Comparison of ENCODE assay signal across 1 cellular context in genomic region chr6:33000053-33000452, GRCh38.
A peak's percentile ranks its signal among the peaks of the same experiment; 100 is the strongest.
TF ChIP-seq lines count a peak whose summit lies in the region.

No MANE protein-coding gene starts in this region.

TF ChIP-seq in GM12878, 131 proteins besides CTCF, POLR2A, EP300 and RAD21 (continued from another document):
- TF ChIP-seq, protein P1, sequence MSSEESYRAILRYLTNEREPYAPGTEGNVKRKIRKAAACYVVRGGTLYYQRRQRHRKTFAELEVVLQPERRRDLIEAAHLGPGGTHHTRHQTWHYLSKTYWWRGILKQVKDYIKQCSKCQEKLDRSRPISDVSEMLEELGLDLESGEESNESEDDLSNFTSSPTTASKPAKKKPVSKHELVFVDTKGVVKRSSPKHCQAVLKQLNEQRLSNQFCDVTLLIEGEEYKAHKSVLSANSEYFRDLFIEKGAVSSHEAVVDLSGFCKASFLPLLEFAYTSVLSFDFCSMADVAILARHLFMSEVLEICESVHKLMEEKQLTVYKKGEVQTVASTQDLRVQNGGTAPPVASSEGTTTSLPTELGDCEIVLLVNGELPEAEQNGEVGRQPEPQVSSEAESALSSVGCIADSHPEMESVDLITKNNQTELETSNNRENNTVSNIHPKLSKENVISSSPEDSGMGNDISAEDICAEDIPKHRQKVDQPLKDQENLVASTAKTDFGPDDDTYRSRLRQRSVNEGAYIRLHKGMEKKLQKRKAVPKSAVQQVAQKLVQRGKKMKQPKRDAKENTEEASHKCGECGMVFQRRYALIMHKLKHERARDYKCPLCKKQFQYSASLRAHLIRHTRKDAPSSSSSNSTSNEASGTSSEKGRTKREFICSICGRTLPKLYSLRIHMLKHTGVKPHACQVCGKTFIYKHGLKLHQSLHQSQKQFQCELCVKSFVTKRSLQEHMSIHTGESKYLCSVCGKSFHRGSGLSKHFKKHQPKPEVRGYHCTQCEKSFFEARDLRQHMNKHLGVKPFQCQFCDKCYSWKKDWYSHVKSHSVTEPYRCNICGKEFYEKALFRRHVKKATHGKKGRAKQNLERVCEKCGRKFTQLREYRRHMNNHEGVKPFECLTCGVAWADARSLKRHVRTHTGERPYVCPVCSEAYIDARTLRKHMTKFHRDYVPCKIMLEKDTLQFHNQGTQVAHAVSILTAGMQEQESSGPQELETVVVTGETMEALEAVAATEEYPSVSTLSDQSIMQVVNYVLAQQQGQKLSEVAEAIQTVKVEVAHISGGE (CRISPR knock-in tag; IDR thresholded peaks at IDR 0.05): no peak
- TF ChIP-seq HSF1 (IDR thresholded peaks at IDR 0.05; ENCODE audit: low read depth, low read length) (no peak), ZNF274 (IDR thresholded peaks at IDR 0.05; ENCODE audit: insufficient read depth, insufficient read length) (no peak), ZNF622 (IDR thresholded peaks at IDR 0.05) (no peak), STAT1 (conservative IDR thresholded peaks at IDR 0.05) (no peak), REST (IDR thresholded peaks at IDR 0.05; ENCODE audit: low read depth, low read length) (no peak), SMC3 (IDR thresholded peaks at IDR 0.05; ENCODE audit: borderline replicate concordance, low read length) (peak; percentile 33; the same call in 1 of the 2 replicates), YY1 (IDR thresholded peaks at IDR 0.05; ENCODE audit: low read depth, low read length) (0 out of 2 replicates have a peak, but pooled peaks have one; percentile 38), CHD1 (IDR thresholded peaks at IDR 0.05; ENCODE audit: low read depth, low read length) (no peak)
- TF ChIP-seq, protein P2, sequence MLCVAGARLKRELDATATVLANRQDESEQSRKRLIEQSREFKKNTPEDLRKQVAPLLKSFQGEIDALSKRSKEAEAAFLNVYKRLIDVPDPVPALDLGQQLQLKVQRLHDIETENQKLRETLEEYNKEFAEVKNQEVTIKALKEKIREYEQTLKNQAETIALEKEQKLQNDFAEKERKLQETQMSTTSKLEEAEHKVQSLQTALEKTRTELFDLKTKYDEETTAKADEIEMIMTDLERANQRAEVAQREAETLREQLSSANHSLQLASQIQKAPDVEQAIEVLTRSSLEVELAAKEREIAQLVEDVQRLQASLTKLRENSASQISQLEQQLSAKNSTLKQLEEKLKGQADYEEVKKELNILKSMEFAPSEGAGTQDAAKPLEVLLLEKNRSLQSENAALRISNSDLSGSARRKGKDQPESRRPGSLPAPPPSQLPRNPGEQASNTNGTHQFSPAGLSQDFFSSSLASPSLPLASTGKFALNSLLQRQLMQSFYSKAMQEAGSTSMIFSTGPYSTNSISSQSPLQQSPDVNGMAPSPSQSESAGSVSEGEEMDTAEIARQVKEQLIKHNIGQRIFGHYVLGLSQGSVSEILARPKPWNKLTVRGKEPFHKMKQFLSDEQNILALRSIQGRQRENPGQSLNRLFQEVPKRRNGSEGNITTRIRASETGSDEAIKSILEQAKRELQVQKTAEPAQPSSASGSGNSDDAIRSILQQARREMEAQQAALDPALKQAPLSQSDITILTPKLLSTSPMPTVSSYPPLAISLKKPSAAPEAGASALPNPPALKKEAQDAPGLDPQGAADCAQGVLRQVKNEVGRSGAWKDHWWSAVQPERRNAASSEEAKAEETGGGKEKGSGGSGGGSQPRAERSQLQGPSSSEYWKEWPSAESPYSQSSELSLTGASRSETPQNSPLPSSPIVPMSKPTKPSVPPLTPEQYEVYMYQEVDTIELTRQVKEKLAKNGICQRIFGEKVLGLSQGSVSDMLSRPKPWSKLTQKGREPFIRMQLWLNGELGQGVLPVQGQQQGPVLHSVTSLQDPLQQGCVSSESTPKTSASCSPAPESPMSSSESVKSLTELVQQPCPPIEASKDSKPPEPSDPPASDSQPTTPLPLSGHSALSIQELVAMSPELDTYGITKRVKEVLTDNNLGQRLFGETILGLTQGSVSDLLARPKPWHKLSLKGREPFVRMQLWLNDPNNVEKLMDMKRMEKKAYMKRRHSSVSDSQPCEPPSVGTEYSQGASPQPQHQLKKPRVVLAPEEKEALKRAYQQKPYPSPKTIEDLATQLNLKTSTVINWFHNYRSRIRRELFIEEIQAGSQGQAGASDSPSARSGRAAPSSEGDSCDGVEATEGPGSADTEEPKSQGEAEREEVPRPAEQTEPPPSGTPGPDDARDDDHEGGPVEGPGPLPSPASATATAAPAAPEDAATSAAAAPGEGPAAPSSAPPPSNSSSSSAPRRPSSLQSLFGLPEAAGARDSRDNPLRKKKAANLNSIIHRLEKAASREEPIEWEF (IDR thresholded peaks at IDR 0.05; ENCODE audit: insufficient replicate concordance, low read depth, low read length): no peak
